8 cellular contexts compared by ENCODE assay signal in the genomic region with DNA sequence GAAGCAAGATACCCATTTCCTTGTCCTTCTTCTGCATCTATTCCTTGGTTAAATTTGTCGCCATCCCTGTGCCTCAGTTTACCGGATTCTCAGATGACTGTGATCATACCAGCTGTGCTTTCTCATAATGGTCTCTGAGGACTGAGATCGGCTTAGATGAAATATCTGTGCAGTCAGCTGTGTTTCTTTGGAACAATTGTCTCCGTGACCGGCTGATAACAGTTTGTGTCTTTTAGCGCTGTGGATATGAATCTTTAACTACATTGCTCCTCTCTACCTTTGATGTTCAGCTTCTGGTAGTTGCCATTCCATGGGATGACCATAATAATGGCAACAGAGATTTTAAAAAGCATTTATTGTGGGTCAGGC. TPM values are rescaled to one million over a fixed set of nuclear protein-coding genes. Genes with fewer than 3 reads are reported as not detected.
A peak's percentile ranks its signal among the peaks of the same experiment; 100 is the strongest.
DNase-seq lines count a peak whose midpoint lies in the region; ATAC-seq, FAIRE-seq and TF ChIP-seq lines count a peak whose summit lies in the region.

No MANE protein-coding gene starts in this region.

- DNase-seq in SK-N-SH (no peak), H54 (ENCODE audit: insufficient read length, low spot score) (no peak), NCI-H748 treated with DMSO at 0.1 percent for 48 hours (lab: John Stamatoyannopoulos, UW) (no peak)

- CTCF ChIA-PET in SK-N-SH (lab: Yijun Ruan, JAX): interaction anchor here (1.1 to 1.4 kb wide), 2 partner anchors 39 to 111 kb away, joined by 3 to 4 read pairs; no protein-coding TSS in a partner anchor

- H3K36me3 Mint-ChIP-seq in activated naive CD8-positive, alpha-beta T cell: peaks cover 13% of the 10 kb centered on the region

- H3K27me3 ChIP-seq in SK-N-SH (ENCODE audit: insufficient read depth) (no peaks in the 10 kb centered on the region), stomach smooth muscle (ENCODE audit: control insufficient read depth in 1 of 2, insufficient read depth in 2 of 2, low read length in 2 of 2) (no peaks in the 10 kb centered on the region)

- peak overlapping the region; percentile 86 for H3K4me2 ChIP-seq in SK-N-SH

- H3K9me2 ChIP-seq in SK-N-SH: no peaks in the 10 kb centered on the region

- H3K4me3 ChIP-seq in SK-N-SH (ENCODE audit: low read depth in 2 of 2, low read length in 1 of 2) (peak overlapping the region; percentile 93 to 96), iPS-18c (ENCODE audit: insufficient read depth, low read depth, low read length) (peak overlapping the region; percentile 68), stomach smooth muscle (ENCODE audit: low read length in 2 of 2) (peak overlapping the region; percentile 91 to 98)

- H3K4me1 ChIP-seq in SK-N-SH (ENCODE audit: control insufficient read depth in 1 of 2, insufficient read depth in 2 of 2, low read depth in 1 of 2, low read length in 1 of 2): peaks cover 0 to 8% of the 10 kb centered on the region in 2 experiments; a peak in 2 of 4 replicates
- no peaks in the 10 kb centered on the region for H3K4me1 ChIP-seq in stomach smooth muscle (ENCODE audit: control insufficient read depth, insufficient read depth, low read length)

- H3K27ac Mint-ChIP-seq in activated naive CD8-positive, alpha-beta T cell: peak overlapping the region; percentile 94

- peak overlapping the region; percentile 94 for H2AFZ ChIP-seq in SK-N-SH (ENCODE audit: low read depth)

- TF ChIP-seq RAD21 in SK-N-SH (IDR thresholded peaks at IDR 0.05; ENCODE audit: low read length): no peak

- H3F3A ChIP-seq in SK-N-SH (replicated peaks; ENCODE audit: insufficient read depth): peaks cover 17% of the 10 kb centered on the region

- TF ChIP-seq CTCF in SK-N-SH (IDR thresholded peaks at IDR 0.05): no peak

- no peaks in the 10 kb centered on the region for H3K27me3 Mint-ChIP-seq in activated naive CD8-positive, alpha-beta T cell

- 16% methylated on average over 6 of the region's 6 CpGs for WGBS in SK-N-SH (ENCODE audit: low lambda C conversion rate)

- H3K9me3 ChIP-seq in SK-N-SH (no peaks in the 10 kb centered on the region), iPS-18c (ENCODE audit: control insufficient read depth, insufficient read depth, low read length) (no peaks in the 10 kb centered on the region), stomach smooth muscle (ENCODE audit: control insufficient read depth in 2 of 2, low read length in 2 of 2) (no peaks in the 10 kb centered on the region)

- TF ChIP-seq EP300 in SK-N-SH (IDR thresholded peaks at IDR 0.05; ENCODE audit: borderline replicate concordance in 1 of 2, low read depth in 1 of 2, low read length in 1 of 2): no peak

- POLR2A ChIA-PET in SK-N-SH (lab: Yijun Ruan, JAX): interaction anchor here (1.0 kb wide), 1 partner anchor 201 kb away, joined by 3 read pairs; the partner anchor contains the start of gene AKTIP

- FAIRE-seq in H54 (lab: Jason Lieb, UNC): no peak

- H3K27ac ChIP-seq in SK-N-SH (ENCODE audit: low read depth in 2 of 2, low read length in 1 of 2) (peak overlapping the region; percentile 23 to 66; a peak in 3 of 4 replicates), stomach smooth muscle (ENCODE audit: low read length) (no peak overlapping the region)

- no peaks in the 10 kb centered on the region for H4K20me1 ChIP-seq in SK-N-SH (ENCODE audit: insufficient read depth)

- peaks cover 42% of the 10 kb centered on the region for H3K4me1 Mint-ChIP-seq in activated naive CD8-positive, alpha-beta T cell (ENCODE audit: low read depth)

- peaks cover 5 to 7% of the 10 kb centered on the region in 2 experiments for H3K36me3 ChIP-seq in SK-N-SH (replicated peaks in 1 of 2; ENCODE audit: control insufficient read depth in 1 of 2, insufficient read depth in 2 of 2, low read length in 1 of 2)
- H3K36me3 ChIP-seq in stomach smooth muscle (ENCODE audit: control insufficient read depth in 2 of 2, insufficient read depth in 2 of 2, low read length in 2 of 2): no peaks in the 10 kb centered on the region

- no peak for ATAC-seq in SK-N-SH treated with all-trans-retinoic acid at 6 μM for 48 hours
- ATAC-seq in GM18861 (IDR thresholded peaks at IDR 0.05; ENCODE audit: unreplicated experiment): no peak

- TF ChIP-seq POLR2A in H54 (IDR thresholded peaks at IDR 0.05; ENCODE audit: low read depth, low read length): no peak

- H3K9me3 Mint-ChIP-seq in activated naive CD8-positive, alpha-beta T cell (ENCODE audit: low read depth): no peaks in the 10 kb centered on the region

- peak overlapping the region; percentile 99 for H3K4me3 Mint-ChIP-seq in activated naive CD8-positive, alpha-beta T cell

- H3K9ac ChIP-seq in SK-N-SH: peak overlapping the region; percentile 76
- peak overlapping the region; percentile 88 to 95 for H3K9ac ChIP-seq in stomach smooth muscle (ENCODE audit: low read length in 2 of 2)

- peaks cover 69% of the 10 kb centered on the region for H3K79me2 ChIP-seq in SK-N-SH (ENCODE audit: insufficient read depth)

TF ChIP-seq in SK-N-SH, 30 proteins besides CTCF, POLR2A, EP300 and RAD21:
- TF ChIP-seq SIN3A (IDR thresholded peaks at IDR 0.05; ENCODE audit: borderline replicate concordance, low read depth, low read length) (no peak), NFIC (IDR thresholded peaks at IDR 0.05; ENCODE audit: borderline replicate concordance) (no peak), CHD2 (IDR thresholded peaks at IDR 0.05; ENCODE audit: low read length, partially characterized antibody) (no peak), ZBTB33 (IDR thresholded peaks at IDR 0.05; ENCODE audit: borderline replicate concordance, low read depth) (no peak), EZH2phosphoT487 (IDR thresholded peaks at IDR 0.05; ENCODE audit: borderline replicate concordance, low read depth) (no peak), RCOR1 (IDR thresholded peaks at IDR 0.05; ENCODE audit: low read length) (no peak)
- TF ChIP-seq, protein P1, sequence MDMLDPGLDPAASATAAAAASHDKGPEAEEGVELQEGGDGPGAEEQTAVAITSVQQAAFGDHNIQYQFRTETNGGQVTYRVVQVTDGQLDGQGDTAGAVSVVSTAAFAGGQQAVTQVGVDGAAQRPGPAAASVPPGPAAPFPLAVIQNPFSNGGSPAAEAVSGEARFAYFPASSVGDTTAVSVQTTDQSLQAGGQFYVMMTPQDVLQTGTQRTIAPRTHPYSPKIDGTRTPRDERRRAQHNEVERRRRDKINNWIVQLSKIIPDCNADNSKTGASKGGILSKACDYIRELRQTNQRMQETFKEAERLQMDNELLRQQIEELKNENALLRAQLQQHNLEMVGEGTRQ (IDR thresholded peaks at IDR 0.05; ENCODE audit: borderline replicate concordance, low read depth, low read length): no peak
TF ChIP-seq in SK-N-SH: peak in this region for 0.

TF ChIP-seq in SK-N-SH treated with all-trans-retinoic acid at 6 μM for 48 hours, 23 proteins besides CTCF, POLR2A, EP300 and RAD21 (continues in another document):
- TF ChIP-seq ARNTL (CRISPR knock-in tag; IDR thresholded peaks at IDR 0.05; ENCODE audit: borderline replicate concordance, low read depth): no peak
- no peak for TF ChIP-seq SNAI2 (CRISPR knock-in tag; IDR thresholded peaks at IDR 0.05)
- no peak for TF ChIP-seq GLIS3 (CRISPR knock-in tag; IDR thresholded peaks at IDR 0.05)
- TF ChIP-seq ISL1 (CRISPR knock-in tag; IDR thresholded peaks at IDR 0.05): no peak
- no peak for TF ChIP-seq CSRNP3 (CRISPR knock-in tag; IDR thresholded peaks at IDR 0.05)
- no peak for TF ChIP-seq PPARA (CRISPR knock-in tag; IDR thresholded peaks at IDR 0.05; ENCODE audit: borderline replicate concordance)
- no peak for TF ChIP-seq ESRRG (CRISPR knock-in tag; IDR thresholded peaks at IDR 0.05)
- no peak for TF ChIP-seq ZNF565 (CRISPR knock-in tag; conservative IDR thresholded peaks at IDR 0.05; ENCODE audit: low read depth)
- TF ChIP-seq TOX (CRISPR knock-in tag; IDR thresholded peaks at IDR 0.05; ENCODE audit: borderline replicate concordance): no peak
- no peak for TF ChIP-seq ZC3H10 (CRISPR knock-in tag; IDR thresholded peaks at IDR 0.05)
- TF ChIP-seq, protein P2, sequence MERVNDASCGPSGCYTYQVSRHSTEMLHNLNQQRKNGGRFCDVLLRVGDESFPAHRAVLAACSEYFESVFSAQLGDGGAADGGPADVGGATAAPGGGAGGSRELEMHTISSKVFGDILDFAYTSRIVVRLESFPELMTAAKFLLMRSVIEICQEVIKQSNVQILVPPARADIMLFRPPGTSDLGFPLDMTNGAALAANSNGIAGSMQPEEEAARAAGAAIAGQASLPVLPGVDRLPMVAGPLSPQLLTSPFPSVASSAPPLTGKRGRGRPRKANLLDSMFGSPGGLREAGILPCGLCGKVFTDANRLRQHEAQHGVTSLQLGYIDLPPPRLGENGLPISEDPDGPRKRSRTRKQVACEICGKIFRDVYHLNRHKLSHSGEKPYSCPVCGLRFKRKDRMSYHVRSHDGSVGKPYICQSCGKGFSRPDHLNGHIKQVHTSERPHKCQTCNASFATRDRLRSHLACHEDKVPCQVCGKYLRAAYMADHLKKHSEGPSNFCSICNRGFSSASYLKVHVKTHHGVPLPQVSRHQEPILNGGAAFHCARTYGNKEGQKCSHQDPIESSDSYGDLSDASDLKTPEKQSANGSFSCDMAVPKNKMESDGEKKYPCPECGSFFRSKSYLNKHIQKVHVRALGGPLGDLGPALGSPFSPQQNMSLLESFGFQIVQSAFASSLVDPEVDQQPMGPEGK (CRISPR knock-in tag; IDR thresholded peaks at IDR 0.05; ENCODE audit: borderline replicate concordance): no peak

RNA-seq across cellular contexts. Expression of gene FTO, which starts 0.5 kb away (rescaled TPM):
- polyA plus RNA-seq in SK-N-SH (2012; rRNA removed): 41.2 and 49.8 TPM in 2 replicates
- 45.9 and 46.5 TPM in 2 replicates for polyA plus RNA-seq in SK-N-SH (2012; cell fraction: cytosol; rRNA removed)
- 19.0 and 26.9 TPM in 2 replicates for polyA plus RNA-seq in SK-N-SH (2012; cell fraction: nucleus; rRNA removed)

RNA-seq across cellular contexts. Expression of gene RPGRIP1L, which starts 0.8 kb away (rescaled TPM):
- polyA plus RNA-seq in SK-N-SH (2012; rRNA removed): 5.7 and 6.5 TPM in 2 replicates
- polyA plus RNA-seq in SK-N-SH (2012; cell fraction: cytosol; rRNA removed): 7.4 and 9.9 TPM in 2 replicates
- polyA plus RNA-seq in SK-N-SH (2012; cell fraction: nucleus; rRNA removed): 4.4 and 9.0 TPM in 2 replicates
